In genomic region chr2:48399828-48400552, GRCh38 we compare ENCODE assay signal across 18 cellular contexts. TPM values are rescaled to one million over a fixed set of nuclear protein-coding genes. Genes with fewer than 3 reads are reported as not detected.
DNase-seq lines count a peak whose midpoint lies in the region; ATAC-seq and TF ChIP-seq lines count a peak whose summit lies in the region.
"Had no signal": no experiment of that assay in that cellular context is flagged by ENCODE, and none has a peak within 500 bp of the region (broad histone marks: within the 10 kb centered on the region; RNA-seq: fewer than 3 reads in every experiment).

No MANE protein-coding gene starts in this region.

- no peaks in the 10 kb centered on the region for H3K27me3 Mint-ChIP-seq in activated CD8-positive, alpha-beta T cell treated with anti-CD3 and anti-CD28 coated beads for 36 hours

- in situ Hi-C loops in GM13976 (cut with MboI; ENCODE audit: low sequenced_read_pairs, unreplicated experiment) = no loop called here

- CTCF ChIA-PET in activated CD8-positive, alpha-beta T cell treated with anti-CD3 and anti-CD28 coated beads for 36 hours (lab: Charles Lee) = interaction anchor here (1.2 kb wide), 1 partner anchor 16 kb away, joined by 3 read pairs; no protein-coding TSS in a partner anchor

- peaks cover 9% of the 10 kb centered on the region for H3K4me1 Mint-ChIP-seq in activated CD8-positive, alpha-beta T cell treated with anti-CD3 and anti-CD28 coated beads for 36 hours (ENCODE audit: low read depth)

- POLR2A ChIA-PET in activated CD8-positive, alpha-beta T cell treated with anti-CD3 and anti-CD28 coated beads for 36 hours (lab: Charles Lee) = no interaction called here

- H3K36me3 Mint-ChIP-seq in activated CD8-positive, alpha-beta T cell treated with anti-CD3 and anti-CD28 coated beads for 36 hours (ENCODE audit: low read depth) = no peaks in the 10 kb centered on the region
- H3K36me3 Mint-ChIP-seq: CD4-positive, alpha-beta memory T cell had no signal

- intact Hi-C loops in left colon (cut with DNase I, micrococcal nuclease) = no loop called here
- intact Hi-C loops in activated CD8-positive, alpha-beta T cell treated with anti-CD3 and anti-CD28 coated beads for 36 hours (cut with micrococcal nuclease) = no loop called here

- TF ChIP-seq CTCF in GM13976 (IDR thresholded peaks at IDR 0.05; ENCODE audit: borderline replicate concordance, control extremely low read depth, extremely low read depth, insufficient read depth, missing control alignments) = no peak
- no peak for TF ChIP-seq CTCF in activated CD8-positive, alpha-beta T cell treated with anti-CD3 and anti-CD28 coated beads for 36 hours (IDR thresholded peaks at IDR 0.05)

- DNase-seq in COR-L47 (lab: John Stamatoyannopoulos, UW) (peak; percentile 11), NCI-H1436 (lab: John Stamatoyannopoulos, UW) (peak; percentile 55), SK-N-DZ (ENCODE audit: low spot score) (peak; percentile 65), left colon (no peak), GM13976 (ENCODE audit: low spot score) (no peak)
- no peak for DNase-seq in stimulated activated CD8-positive, alpha-beta memory T cell treated with anti-CD3 and anti-CD28 coated beads, Interleukin-4, amount 100 ng/mL, for 48 hours
- DNase-seq in activated CD8-positive, alpha-beta T cell treated with anti-CD3 and anti-CD28 coated beads for 36 hours = no peak
- DNase-seq: 8988T; CD4-positive, alpha-beta memory T cell; H7; HFFc6; KBM-7; NCI-H1092; NCI-H1694; NCI-H2107; NCI-H446 treated with DMSO at 0.1 percent for 48 hours had no signal

- H3K4me3 Mint-ChIP-seq in activated CD8-positive, alpha-beta T cell treated with anti-CD3 and anti-CD28 coated beads for 36 hours = no peak overlapping the region
- H3K4me3 Mint-ChIP-seq: CD4-positive, alpha-beta memory T cell; HFFc6 had no signal

- H3K27ac Mint-ChIP-seq in activated CD8-positive, alpha-beta T cell treated with anti-CD3 and anti-CD28 coated beads for 36 hours = no peak overlapping the region
- H3K27ac Mint-ChIP-seq: CD4-positive, alpha-beta memory T cell; HFFc6 had no signal

- no peaks in the 10 kb centered on the region for H3K9me3 Mint-ChIP-seq in activated CD8-positive, alpha-beta T cell treated with anti-CD3 and anti-CD28 coated beads for 36 hours
- H3K9me3 Mint-ChIP-seq: CD4-positive, alpha-beta memory T cell; HFFc6 had no signal

- peak; percentile 68 for ATAC-seq in left colon
- no peak for ATAC-seq in GM19324 (IDR thresholded peaks at IDR 0.05; ENCODE audit: low FRiP score, unreplicated experiment)
- ATAC-seq in activated CD8-positive, alpha-beta T cell treated with anti-CD3 and anti-CD28 coated beads for 36 hours = no peak
- ATAC-seq: Panc1 had no signal

RNA-seq across cellular contexts. Expression of gene PPP1R21, which starts 40.6 kb away (rescaled TPM):
- 7.3 and 17.4 TPM in 2 replicates for polyA plus RNA-seq in SK-N-DZ (2014; cell fraction: cytosol; rRNA removed)
- polyA plus RNA-seq in SK-N-DZ (2014; cell fraction: nucleus; rRNA removed) = 19.8 and 25.6 TPM in 2 replicates
- total RNA-seq in left colon = 10 to 100 TPM; 20.1 to 25.2 TPM
- total RNA-seq in activated CD8-positive, alpha-beta T cell treated with anti-CD3 and anti-CD28 coated beads for 36 hours = 10 to 100 TPM; 22.6 to 24.4 TPM

Comparison
In these comparisons a context has a peak if more than half of its experiments do, and no peak if none do; other contexts are left out.
1. DNase-seq: peak in COR-L47 (single experiment), NCI-H1436 (single experiment) and SK-N-DZ (single experiment); none in left colon (0 of 2), stimulated activated CD8-positive, alpha-beta memory T cell treated with anti-CD3 and anti-CD28 coated beads, Interleukin-4, amount 100 ng/mL, for 48 hours (single experiment), GM13976 (single experiment) and activated CD8-positive, alpha-beta T cell treated with anti-CD3 and anti-CD28 coated beads for 36 hours (single experiment).